In genomic region chr2:202752071-202752470, GRCh38 we compare ENCODE assay signal across 21 cellular contexts.
"Had no signal": no experiment of that assay in that cellular context is flagged by ENCODE, and none has a peak within 500 bp of the region (broad histone marks: within the 10 kb centered on the region; RNA-seq: fewer than 3 reads in every experiment).

No MANE protein-coding gene starts in this region.

- H3K9me3 ChIP-seq: colonic mucosa, stomach, thoracic aorta, transverse colon had no signal

- H3K27me3 ChIP-seq: colonic mucosa, heart left ventricle, spleen, stomach, transverse colon had no signal

- DNase-seq: colonic mucosa; dermis blood vessel endothelial cell; effector CD4-positive, alpha-beta T cell; heart left ventricle; hippocampal formation; left colon; mesendoderm; natural killer cell; posterior cingulate gyrus; spleen; stimulated activated CD4-positive, alpha-beta T cell treated with anti-CD3 and anti-CD28 coated beads, Interleukin-15, amount 100 ng/mL, for 24 hours; stimulated activated CD4-positive, alpha-beta T cell treated with anti-CD3 and anti-CD28 coated beads, Interleukin-1b, Interleukin-23, amount 100 ng/mL, for 48 hours; stimulated activated CD4-positive, alpha-beta T cell treated with anti-CD3 and anti-CD28 coated beads, Interleukin-4, amount 100 ng/mL, for 24 hours; stomach; substantia nigra; transverse colon had no signal

- H3K27me3 Mint-ChIP-seq: stimulated activated memory B cell treated with anti-CD40 and anti-IgM and Interleukin-4, amounts not matched to agents 10 μg/mL and 1 μg/mL and 100 μg/mL, for 72 hours had no signal

- H3K4me3 Mint-ChIP-seq: natural killer cell; neural crest cell; stimulated activated memory B cell treated with anti-CD40 and anti-IgM and Interleukin-4, amounts not matched to agents 10 μg/mL and 1 μg/mL and 100 μg/mL, for 72 hours had no signal

- H3K36me3 Mint-ChIP-seq: natural killer cell had no signal

- H3K36me3 ChIP-seq: colonic mucosa, transverse colon had no signal

- H3K9me3 Mint-ChIP-seq: natural killer cell; stimulated activated memory B cell treated with anti-CD40 and anti-IgM and Interleukin-4, amounts not matched to agents 10 μg/mL and 1 μg/mL and 100 μg/mL, for 72 hours had no signal

- ATAC-seq: esophagus mucosa; heart left ventricle; left colon; natural killer cell; sciatic nerve; stimulated activated memory B cell treated with anti-CD40 and anti-IgM and Interleukin-4, amounts not matched to agents 10 μg/mL and 1 μg/mL and 100 μg/mL, for 72 hours had no signal

- H3K4me1 ChIP-seq: colonic mucosa, heart left ventricle had no signal

- H3K4me3 ChIP-seq: colonic mucosa, heart left ventricle, spleen, stomach, thoracic aorta, transverse colon had no signal

- H3K27ac Mint-ChIP-seq: natural killer cell; stimulated activated memory B cell treated with anti-CD40 and anti-IgM and Interleukin-4, amounts not matched to agents 10 μg/mL and 1 μg/mL and 100 μg/mL, for 72 hours had no signal

- H3K27ac ChIP-seq: colonic mucosa, heart left ventricle, stomach, thoracic aorta, transverse colon had no signal

- H3K4me1 Mint-ChIP-seq: natural killer cell, neural crest cell had no signal
